1 cellular context compared by ENCODE assay signal in genomic region chr16:54283735-54284318, GRCh38.
TF ChIP-seq lines count a peak whose summit lies in the region.

No MANE protein-coding gene starts in this region.

TF ChIP-seq in HEK293T, 16 proteins besides CTCF, POLR2A, EP300 and RAD21 (continued from another document):
- TF ChIP-seq NFRKB (IDR thresholded peaks at IDR 0.05) = no peak
